In the genomic region with DNA sequence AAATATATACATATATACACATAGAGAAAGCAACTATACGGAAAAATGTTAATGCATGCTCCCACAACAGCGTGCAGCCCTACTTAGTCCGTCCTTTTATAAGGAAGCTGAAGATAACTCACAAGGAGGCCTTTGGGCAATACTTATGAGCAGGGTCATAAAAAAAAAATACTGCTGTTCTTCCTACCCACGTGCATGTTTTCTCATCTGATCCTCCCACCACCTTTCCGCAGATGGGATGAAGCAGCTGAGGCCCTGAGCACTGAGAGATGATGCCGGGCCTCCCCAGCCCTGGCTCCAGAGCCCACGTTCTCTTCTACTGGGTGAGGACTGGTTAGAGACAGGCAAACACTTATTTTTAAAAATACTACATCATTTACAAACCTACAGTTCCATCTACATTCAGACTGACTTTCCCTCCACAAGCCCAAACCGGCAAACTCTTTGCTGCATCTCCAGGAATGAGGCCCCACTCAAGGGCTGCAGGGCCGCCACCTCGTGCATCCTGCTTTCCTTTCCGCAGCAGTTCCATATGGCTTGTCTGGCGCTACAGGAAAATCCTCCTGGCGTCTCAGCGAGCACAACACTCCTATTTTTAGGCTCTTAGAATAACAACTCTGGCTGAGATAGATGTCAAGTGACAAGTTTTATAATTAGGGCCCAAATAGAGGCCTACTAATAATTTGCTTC, we compare ENCODE assay signal across 13 cellular contexts. TPM values are rescaled to one million over a fixed set of nuclear protein-coding genes. Genes with fewer than 3 reads are reported as not detected.
DNase-seq lines count a peak whose midpoint lies in the region; ATAC-seq, FAIRE-seq and TF ChIP-seq lines count a peak whose summit lies in the region.
"Had no signal": no experiment of that assay in that cellular context is flagged by ENCODE, and none has a peak within 500 bp of the region (broad histone marks: within the 10 kb centered on the region; RNA-seq: fewer than 3 reads in every experiment).

No MANE protein-coding gene starts in this region.

- no peaks in the 10 kb centered on the region for H3K36me3 ChIP-seq in endothelial cell of umbilical vein (ENCODE audit: control insufficient read depth in 2 of 2, extremely low read depth in 1 of 2, insufficient read depth in 2 of 2, low read length in 2 of 2)
- H3K36me3 ChIP-seq: BLaER1 had no signal

- BruUV-seq in endothelial cell of umbilical vein (replicated peaks; lab: Mats Ljungman, UMichigan) = no TSS peak

- peaks cover 12% of the 10 kb centered on the region for H3K27me3 Mint-ChIP-seq in nephron progenitor cell (ENCODE audit: low read depth, poor library complexity)
- H3K27me3 Mint-ChIP-seq in activated CD4-positive, alpha-beta T cell treated with anti-CD3 and anti-CD28 coated beads, Interleukin-2, amount 10 ng/mL, durations not matched to agents 24 days and 14 days = peaks cover 3% of the 10 kb centered on the region
- H3K27me3 Mint-ChIP-seq: activated CD4-positive, alpha-beta memory T cell treated with anti-CD3 and anti-CD28 coated beads, Interleukin-2, amount 10 ng/mL, durations not matched to agents 7 days and 5 days; activated naive CD8-positive, alpha-beta T cell had no signal

- no peaks in the 10 kb centered on the region for H3K9me3 ChIP-seq in endothelial cell of umbilical vein (replicated peaks; ENCODE audit: control insufficient read depth, insufficient read depth, low read length)
- H3K9me3 ChIP-seq: BLaER1 had no signal

- H3K27ac ChIP-seq in endothelial cell of umbilical vein (ENCODE audit: insufficient read depth, low read depth, low read length) = peak overlapping the region; percentile 66
- H3K27ac ChIP-seq: BLaER1 had no signal

- peaks cover 88% of the 10 kb centered on the region for H3K79me2 ChIP-seq in endothelial cell of umbilical vein (ENCODE audit: control insufficient read depth, insufficient read depth, low read length)

- no peak overlapping the region for H2AFZ ChIP-seq in endothelial cell of umbilical vein (ENCODE audit: low read depth, low read length)

- H3K4me3 Mint-ChIP-seq in nephron progenitor cell = no peak overlapping the region
- no peak overlapping the region for H3K4me3 Mint-ChIP-seq in activated CD4-positive, alpha-beta T cell treated with anti-CD3 and anti-CD28 coated beads, Interleukin-2, amount 10 ng/mL, durations not matched to agents 24 days and 14 days
- H3K4me3 Mint-ChIP-seq: activated CD4-positive, alpha-beta memory T cell treated with anti-CD3 and anti-CD28 coated beads, Interleukin-2, amount 10 ng/mL, durations not matched to agents 7 days and 5 days; activated naive CD8-positive, alpha-beta T cell; naive thymus-derived CD4-positive, alpha-beta T cell had no signal

- H3K9me1 ChIP-seq in endothelial cell of umbilical vein (replicated peaks; ENCODE audit: control insufficient read depth, extremely low read depth, insufficient read depth, low read length) = no peaks in the 10 kb centered on the region

- POLR2A ChIA-PET in endothelial cell of umbilical vein (lab: Charles Lee) = no interaction called here

- peaks cover 24% of the 10 kb centered on the region for H3K4me1 ChIP-seq in endothelial cell of umbilical vein (ENCODE audit: control insufficient read depth, extremely low read depth, insufficient read depth, low read length)
- H3K4me1 ChIP-seq: BLaER1 had no signal

- dilution Hi-C loops in endothelial cell of umbilical vein (cut with MboI; ENCODE audit: extremely low pct_ligation_motif_present, low sequenced_read_pairs) = no loop called here

- no peaks in the 10 kb centered on the region for H3K9me3 Mint-ChIP-seq in nephron progenitor cell
- H3K9me3 Mint-ChIP-seq in activated CD4-positive, alpha-beta T cell treated with anti-CD3 and anti-CD28 coated beads, Interleukin-2, amount 10 ng/mL, durations not matched to agents 24 days and 14 days = no peaks in the 10 kb centered on the region
- H3K9me3 Mint-ChIP-seq: activated CD4-positive, alpha-beta memory T cell treated with anti-CD3 and anti-CD28 coated beads, Interleukin-2, amount 10 ng/mL, durations not matched to agents 7 days and 5 days; naive thymus-derived CD4-positive, alpha-beta T cell had no signal

- TF ChIP-seq CTCF in endothelial cell of umbilical vein (IDR thresholded peaks at IDR 0.05; ENCODE audit: extremely low read depth in 1 of 2, insufficient read depth in 1 of 2, low read depth in 1 of 2, low read length in 2 of 2) (no peak), nephron progenitor cell (IDR thresholded peaks at IDR 0.05) (no peak)

- TF ChIP-seq POLR2A in endothelial cell of umbilical vein (IDR thresholded peaks at IDR 0.05; ENCODE audit: low read depth, low read length) = no peak

- H3K4me1 Mint-ChIP-seq in nephron progenitor cell = peaks cover 65% of the 10 kb centered on the region
- H3K4me1 Mint-ChIP-seq in activated CD4-positive, alpha-beta T cell treated with anti-CD3 and anti-CD28 coated beads, Interleukin-2, amount 10 ng/mL, durations not matched to agents 24 days and 14 days = no peaks in the 10 kb centered on the region
- H3K4me1 Mint-ChIP-seq: activated CD4-positive, alpha-beta memory T cell treated with anti-CD3 and anti-CD28 coated beads, Interleukin-2, amount 10 ng/mL, durations not matched to agents 7 days and 5 days had no signal

- intact Hi-C loops in endothelial cell of umbilical vein (cut with micrococcal nuclease) = loop anchor here (1.0 to 5.0 kb wide), 2 partner anchors 42 to 52 kb away; a partner anchor contains a TSS
- intact Hi-C loops in activated CD4-positive, alpha-beta T cell treated with anti-CD3 and anti-CD28 coated beads, Interleukin-2, amount 10 ng/mL, durations not matched to agents 24 days and 14 days (cut with micrococcal nuclease) = no loop called here

- H3K27me3 ChIP-seq in endothelial cell of umbilical vein (ENCODE audit: control insufficient read depth in 2 of 2, insufficient read depth in 2 of 2, low read length in 2 of 2) = no peaks in the 10 kb centered on the region
- H3K27me3 ChIP-seq: BLaER1 had no signal

- H4K20me1 ChIP-seq in endothelial cell of umbilical vein (replicated peaks; ENCODE audit: control insufficient read depth, extremely low read depth, insufficient read depth, low read length) = no peaks in the 10 kb centered on the region
- H4K20me1 ChIP-seq: BLaER1 had no signal

- peak overlapping the region; percentile 62 for H3K4me2 ChIP-seq in endothelial cell of umbilical vein (ENCODE audit: insufficient read depth, low read length)
- H3K4me2 ChIP-seq: BLaER1 had no signal

- FAIRE-seq in endothelial cell of umbilical vein (lab: Jason Lieb, UNC) = peak; percentile 88

- H3K36me3 Mint-ChIP-seq in nephron progenitor cell (ENCODE audit: low read depth) = no peaks in the 10 kb centered on the region
- no peaks in the 10 kb centered on the region for H3K36me3 Mint-ChIP-seq in activated CD4-positive, alpha-beta T cell treated with anti-CD3 and anti-CD28 coated beads, Interleukin-2, amount 10 ng/mL, durations not matched to agents 24 days and 14 days (ENCODE audit: low read depth)
- H3K36me3 Mint-ChIP-seq: activated naive CD8-positive, alpha-beta T cell; naive thymus-derived CD4-positive, alpha-beta T cell had no signal

- peak; percentile 44 for DNase-seq in COLO668 (lab: John Stamatoyannopoulos, UW; ENCODE audit: unreplicated experiment)
- peak; percentile 26 for DNase-seq in NCI-H2227 (lab: John Stamatoyannopoulos, UW; ENCODE audit: unreplicated experiment)
- DNase-seq in endothelial cell of umbilical vein (ENCODE audit: low read depth, low spot score) = peak; percentile 90
- no peak for DNase-seq in nephron progenitor cell
- no peak for DNase-seq in UCSD-AML1 (lab: John Stamatoyannopoulos, UW; ENCODE audit: unreplicated experiment)
- DNase-seq in activated CD4-positive, alpha-beta T cell treated with anti-CD3 and anti-CD28 coated beads, Interleukin-2, amount 10 ng/mL, durations not matched to agents 24 days and 14 days = no peak
- no peak for DNase-seq in effector CD8-positive, alpha-beta T cell (lab: John Stamatoyannopoulos, UW)
- DNase-seq: activated CD4-positive, alpha-beta memory T cell treated with anti-CD3 and anti-CD28 coated beads, Interleukin-2, amount 10 ng/mL, durations not matched to agents 7 days and 5 days; naive thymus-derived CD4-positive, alpha-beta T cell had no signal

- H3K4me3 ChIP-seq in endothelial cell of umbilical vein (replicated peaks in 1 of 3; ENCODE audit: insufficient read depth in 1 of 3, low read depth in 1 of 3, low read length in 3 of 3) = peak overlapping the region in 1 of 3 experiments; percentile 6
- H3K4me3 ChIP-seq: BLaER1 had no signal

- H3K9ac ChIP-seq in endothelial cell of umbilical vein (replicated peaks; ENCODE audit: extremely low read depth, insufficient read depth, low read length) = peak overlapping the region; percentile 41
- H3K9ac ChIP-seq: BLaER1 had no signal

- ATAC-seq in HG03442 (IDR thresholded peaks at IDR 0.05; ENCODE audit: unreplicated experiment) = no peak
- ATAC-seq: HCT116; naive thymus-derived CD4-positive, alpha-beta T cell had no signal

- H3K27ac Mint-ChIP-seq in nephron progenitor cell = peak overlapping the region; percentile 26
- H3K27ac Mint-ChIP-seq in activated CD4-positive, alpha-beta T cell treated with anti-CD3 and anti-CD28 coated beads, Interleukin-2, amount 10 ng/mL, durations not matched to agents 24 days and 14 days = no peak overlapping the region
- H3K27ac Mint-ChIP-seq: activated CD4-positive, alpha-beta memory T cell treated with anti-CD3 and anti-CD28 coated beads, Interleukin-2, amount 10 ng/mL, durations not matched to agents 7 days and 5 days; activated naive CD8-positive, alpha-beta T cell; naive thymus-derived CD4-positive, alpha-beta T cell had no signal

- CTCF ChIA-PET in endothelial cell of umbilical vein (lab: Charles Lee) = interaction anchor here (1.0 to 1.3 kb wide), 2 partner anchors 41 to 44 kb away, joined by 3 read pairs; no protein-coding TSS in a partner anchor

TF ChIP-seq in endothelial cell of umbilical vein, 7 proteins besides CTCF, POLR2A, EP300 and RAD21 (continues in another document):
- TF ChIP-seq JUN (IDR thresholded peaks at IDR 0.05; ENCODE audit: borderline replicate concordance, insufficient read depth, insufficient read length, low read depth) = no peak
- TF ChIP-seq, protein P1, sequence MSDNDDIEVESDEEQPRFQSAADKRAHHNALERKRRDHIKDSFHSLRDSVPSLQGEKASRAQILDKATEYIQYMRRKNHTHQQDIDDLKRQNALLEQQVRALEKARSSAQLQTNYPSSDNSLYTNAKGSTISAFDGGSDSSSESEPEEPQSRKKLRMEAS (IDR thresholded peaks at IDR 0.05; ENCODE audit: insufficient read depth, insufficient read length) = peak; percentile 55

RNA-seq across cellular contexts. Expression of a gene that starts 41.6 kb away (rescaled TPM):
- 30.6 and 32.1 TPM in 2 replicates for total RNA-seq in endothelial cell of umbilical vein
- polyA plus RNA-seq in endothelial cell of umbilical vein = 26.0 and 28.5 TPM in 2 replicates
- 14.9 and 17.2 TPM in 2 replicates for polyA plus RNA-seq in endothelial cell of umbilical vein (2011; cell fraction: cytosol; rRNA removed)
- polyA plus RNA-seq in endothelial cell of umbilical vein (2011; cell fraction: nucleus; rRNA removed) = 151 and 159 TPM in 2 replicates
- polyA plus RNA-seq in endothelial cell of umbilical vein (2012) = 23.1 and 25.1 TPM in 2 replicates
- polyA minus RNA-seq in endothelial cell of umbilical vein = 58.0 and 77.9 TPM in 2 replicates
- polyA minus RNA-seq in endothelial cell of umbilical vein (2011; cell fraction: cytosol; rRNA and poly(A)+ RNA removed) = 6.0 TPM
- polyA minus RNA-seq in endothelial cell of umbilical vein (2011; cell fraction: nucleus; rRNA and poly(A)+ RNA removed) = 51.3 and 85.5 TPM in 2 replicates
- total RNA-seq in activated CD4-positive, alpha-beta T cell treated with anti-CD3 and anti-CD28 coated beads, Interleukin-2, amount 10 ng/mL, durations not matched to agents 24 days and 14 days = 1.3 and 1.4 TPM in 2 replicates

Comparison
In these comparisons a context has a peak if more than half of its experiments do, and no peak if none do; other contexts are left out.
1. DNase-seq: peak in COLO668 (single experiment), NCI-H2227 (single experiment) and endothelial cell of umbilical vein (single experiment); none in nephron progenitor cell (single experiment), UCSD-AML1 (single experiment), activated CD4-positive, alpha-beta T cell treated with anti-CD3 and anti-CD28 coated beads, Interleukin-2, amount 10 ng/mL, durations not matched to agents 24 days and 14 days (single experiment) and effector CD8-positive, alpha-beta T cell (single experiment).
2. RNA of a gene that starts 41.6 kb away (total RNA-seq): 30.6 to 32.1 TPM in endothelial cell of umbilical vein; 1.3 to 1.4 TPM in activated CD4-positive, alpha-beta T cell treated with anti-CD3 and anti-CD28 coated beads, Interleukin-2, amount 10 ng/mL, durations not matched to agents 24 days and 14 days; every median in the first group is over 10 times any median in the second.